1 cellular context compared by ENCODE assay signal in the genomic region with DNA sequence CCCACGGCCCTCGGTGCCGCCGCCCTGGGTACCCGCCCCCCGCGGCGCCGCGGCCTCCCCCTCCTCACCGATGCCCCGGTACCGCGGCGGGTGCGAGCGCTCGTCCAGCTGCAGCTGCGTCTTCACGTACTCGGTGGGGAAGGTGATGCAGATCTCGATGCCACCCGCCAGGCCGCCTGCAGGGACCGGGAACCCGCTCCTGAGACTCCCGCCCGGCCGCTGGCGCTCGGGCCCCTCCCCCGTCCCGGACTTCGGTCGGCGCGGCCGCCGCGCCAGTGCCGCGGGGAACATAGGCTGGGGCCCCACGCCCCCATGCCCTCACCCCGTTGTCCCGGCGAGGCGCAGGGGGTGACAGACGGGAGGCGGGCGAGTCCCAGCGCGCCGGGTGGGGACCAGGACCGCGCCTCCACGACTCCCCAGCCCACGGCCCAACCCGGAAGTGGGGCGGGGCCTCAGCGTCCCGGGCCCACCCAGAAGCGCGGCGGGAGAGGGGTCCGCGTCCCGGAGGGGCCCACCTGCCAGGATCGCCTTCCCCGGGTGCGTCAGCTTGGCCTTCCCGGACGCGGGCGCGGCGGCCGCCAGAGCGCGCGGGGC.
TF ChIP-seq lines count a peak whose summit lies in the region.

No MANE protein-coding gene starts in this region.

TF ChIP-seq in K562, 482 proteins besides CTCF, POLR2A, EP300 and RAD21 (continued from another document and continues in another):
- TF ChIP-seq NFE2 (IDR thresholded peaks at IDR 0.05; ENCODE audit: low read depth) (no peak), STAG1 (CRISPR knock-in tag; IDR thresholded peaks at IDR 0.05; ENCODE audit: borderline replicate concordance) (no peak), SRSF7 (optimal IDR thresholded peaks at IDR 0.05; ENCODE audit: low read depth, low read length) (no peak), NUFIP1 (IDR thresholded peaks at IDR 0.05; ENCODE audit: partially characterized antibody) (no peak), PCBP2 (IDR thresholded peaks at IDR 0.05; ENCODE audit: low read depth, low read length, poor library complexity, severe bottlenecking) (no peak), KLF13 (tag; IDR thresholded peaks at IDR 0.05; ENCODE audit: borderline replicate concordance, low read depth) (peak; percentile 93), HCFC1 (IDR thresholded peaks at IDR 0.05; ENCODE audit: low read depth, low read length) (peak; percentile 15), ZNF143 (CRISPR knock-in tag; IDR thresholded peaks at IDR 0.05) (no peak), GABPA (tag; conservative IDR thresholded peaks at IDR 0.05; ENCODE audit: low read depth) (no peak), CEBPB (tag; IDR thresholded peaks at IDR 0.05) (no peak), ZNF75A (CRISPR knock-in tag; IDR thresholded peaks at IDR 0.05) (no peak; the same call in 1 of the 2 replicates), ZNF445 (CRISPR knock-in tag; IDR thresholded peaks at IDR 0.05; ENCODE audit: low read depth) (no peak; the same call in 1 of the 2 replicates), ZFP1 (CRISPR knock-in tag; IDR thresholded peaks at IDR 0.05) (peak; percentile 50; the same call in 1 of the 2 replicates), TCFL5 (CRISPR knock-in tag; conservative IDR thresholded peaks at IDR 0.05) (no peak), BRD9 (IDR thresholded peaks at IDR 0.05; ENCODE audit: low read depth, partially characterized antibody) (no peak), SMARCA5 (IDR thresholded peaks at IDR 0.05) (no peak), ZNF764 (CRISPR knock-in tag; IDR thresholded peaks at IDR 0.05; ENCODE audit: low read depth) (peak; percentile 72), LARP7 (IDR thresholded peaks at IDR 0.05) (no peak), RBFOX2 (IDR thresholded peaks at IDR 0.05; ENCODE audit: low read depth, low read length) (no peak), JUND (IDR thresholded peaks at IDR 0.05; ENCODE audit: borderline replicate concordance, low read depth, low read length) (peak; percentile 40), JUND (tag; IDR thresholded peaks at IDR 0.05; ENCODE audit: borderline replicate concordance, low read depth, low read length) (no peak), KLF6 (CRISPR knock-in tag; IDR thresholded peaks at IDR 0.05; ENCODE audit: borderline replicate concordance) (no peak)
- TF ChIP-seq, protein P1, sequence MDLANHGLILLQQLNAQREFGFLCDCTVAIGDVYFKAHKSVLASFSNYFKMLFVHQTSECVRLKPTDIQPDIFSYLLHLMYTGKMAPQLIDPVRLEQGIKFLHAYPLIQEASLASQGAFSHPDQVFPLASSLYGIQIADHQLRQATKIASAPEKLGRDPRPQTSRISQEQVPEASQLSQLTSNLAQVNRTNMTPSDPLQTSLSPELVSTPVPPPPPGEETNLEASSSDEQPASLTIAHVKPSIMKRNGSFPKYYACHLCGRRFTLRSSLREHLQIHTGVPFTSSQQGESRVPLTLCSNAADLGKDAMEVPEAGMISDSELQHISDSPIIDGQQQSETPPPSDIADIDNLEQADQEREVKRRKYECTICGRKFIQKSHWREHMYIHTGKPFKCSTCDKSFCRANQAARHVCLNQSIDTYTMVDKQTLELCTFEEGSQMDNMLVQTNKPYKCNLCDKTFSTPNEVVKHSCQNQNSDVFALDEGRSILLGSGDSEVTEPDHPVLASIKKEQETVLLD (IDR thresholded peaks at IDR 0.05), result no peak
- TF ChIP-seq, protein P2, sequence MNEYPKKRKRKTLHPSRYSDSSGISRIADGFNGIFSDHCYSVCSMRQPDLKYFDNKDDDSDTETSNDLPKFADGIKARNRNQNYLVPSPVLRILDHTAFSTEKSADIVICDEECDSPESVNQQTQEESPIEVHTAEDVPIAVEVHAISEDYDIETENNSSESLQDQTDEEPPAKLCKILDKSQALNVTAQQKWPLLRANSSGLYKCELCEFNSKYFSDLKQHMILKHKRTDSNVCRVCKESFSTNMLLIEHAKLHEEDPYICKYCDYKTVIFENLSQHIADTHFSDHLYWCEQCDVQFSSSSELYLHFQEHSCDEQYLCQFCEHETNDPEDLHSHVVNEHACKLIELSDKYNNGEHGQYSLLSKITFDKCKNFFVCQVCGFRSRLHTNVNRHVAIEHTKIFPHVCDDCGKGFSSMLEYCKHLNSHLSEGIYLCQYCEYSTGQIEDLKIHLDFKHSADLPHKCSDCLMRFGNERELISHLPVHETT (CRISPR knock-in tag; conservative IDR thresholded peaks at IDR 0.05 in 1 of 2, IDR thresholded peaks at IDR 0.05 in 1 of 2), result no peak
- TF ChIP-seq, protein P3, sequence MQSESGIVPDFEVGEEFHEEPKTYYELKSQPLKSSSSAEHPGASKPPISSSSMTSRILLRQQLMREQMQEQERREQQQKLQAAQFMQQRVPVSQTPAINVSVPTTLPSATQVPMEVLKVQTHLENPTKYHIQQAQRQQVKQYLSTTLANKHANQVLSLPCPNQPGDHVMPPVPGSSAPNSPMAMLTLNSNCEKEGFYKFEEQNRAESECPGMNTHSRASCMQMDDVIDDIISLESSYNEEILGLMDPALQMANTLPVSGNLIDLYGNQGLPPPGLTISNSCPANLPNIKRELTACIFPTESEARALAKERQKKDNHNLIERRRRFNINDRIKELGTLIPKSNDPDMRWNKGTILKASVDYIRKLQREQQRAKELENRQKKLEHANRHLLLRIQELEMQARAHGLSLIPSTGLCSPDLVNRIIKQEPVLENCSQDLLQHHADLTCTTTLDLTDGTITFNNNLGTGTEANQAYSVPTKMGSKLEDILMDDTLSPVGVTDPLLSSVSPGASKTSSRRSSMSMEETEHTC (IDR thresholded peaks at IDR 0.05), result no peak
- TF ChIP-seq, protein P4, sequence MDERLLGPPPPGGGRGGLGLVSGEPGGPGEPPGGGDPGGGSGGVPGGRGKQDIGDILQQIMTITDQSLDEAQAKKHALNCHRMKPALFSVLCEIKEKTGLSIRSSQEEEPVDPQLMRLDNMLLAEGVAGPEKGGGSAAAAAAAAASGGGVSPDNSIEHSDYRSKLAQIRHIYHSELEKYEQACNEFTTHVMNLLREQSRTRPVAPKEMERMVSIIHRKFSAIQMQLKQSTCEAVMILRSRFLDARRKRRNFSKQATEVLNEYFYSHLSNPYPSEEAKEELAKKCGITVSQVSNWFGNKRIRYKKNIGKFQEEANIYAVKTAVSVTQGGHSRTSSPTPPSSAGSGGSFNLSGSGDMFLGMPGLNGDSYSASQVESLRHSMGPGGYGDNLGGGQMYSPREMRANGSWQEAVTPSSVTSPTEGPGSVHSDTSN (CRISPR knock-in tag; IDR thresholded peaks at IDR 0.05; ENCODE audit: low read depth), result no peak
- TF ChIP-seq, protein P4 (tag; conservative IDR thresholded peaks at IDR 0.05; ENCODE audit: low read depth), result no peak
- TF ChIP-seq, protein P5, sequence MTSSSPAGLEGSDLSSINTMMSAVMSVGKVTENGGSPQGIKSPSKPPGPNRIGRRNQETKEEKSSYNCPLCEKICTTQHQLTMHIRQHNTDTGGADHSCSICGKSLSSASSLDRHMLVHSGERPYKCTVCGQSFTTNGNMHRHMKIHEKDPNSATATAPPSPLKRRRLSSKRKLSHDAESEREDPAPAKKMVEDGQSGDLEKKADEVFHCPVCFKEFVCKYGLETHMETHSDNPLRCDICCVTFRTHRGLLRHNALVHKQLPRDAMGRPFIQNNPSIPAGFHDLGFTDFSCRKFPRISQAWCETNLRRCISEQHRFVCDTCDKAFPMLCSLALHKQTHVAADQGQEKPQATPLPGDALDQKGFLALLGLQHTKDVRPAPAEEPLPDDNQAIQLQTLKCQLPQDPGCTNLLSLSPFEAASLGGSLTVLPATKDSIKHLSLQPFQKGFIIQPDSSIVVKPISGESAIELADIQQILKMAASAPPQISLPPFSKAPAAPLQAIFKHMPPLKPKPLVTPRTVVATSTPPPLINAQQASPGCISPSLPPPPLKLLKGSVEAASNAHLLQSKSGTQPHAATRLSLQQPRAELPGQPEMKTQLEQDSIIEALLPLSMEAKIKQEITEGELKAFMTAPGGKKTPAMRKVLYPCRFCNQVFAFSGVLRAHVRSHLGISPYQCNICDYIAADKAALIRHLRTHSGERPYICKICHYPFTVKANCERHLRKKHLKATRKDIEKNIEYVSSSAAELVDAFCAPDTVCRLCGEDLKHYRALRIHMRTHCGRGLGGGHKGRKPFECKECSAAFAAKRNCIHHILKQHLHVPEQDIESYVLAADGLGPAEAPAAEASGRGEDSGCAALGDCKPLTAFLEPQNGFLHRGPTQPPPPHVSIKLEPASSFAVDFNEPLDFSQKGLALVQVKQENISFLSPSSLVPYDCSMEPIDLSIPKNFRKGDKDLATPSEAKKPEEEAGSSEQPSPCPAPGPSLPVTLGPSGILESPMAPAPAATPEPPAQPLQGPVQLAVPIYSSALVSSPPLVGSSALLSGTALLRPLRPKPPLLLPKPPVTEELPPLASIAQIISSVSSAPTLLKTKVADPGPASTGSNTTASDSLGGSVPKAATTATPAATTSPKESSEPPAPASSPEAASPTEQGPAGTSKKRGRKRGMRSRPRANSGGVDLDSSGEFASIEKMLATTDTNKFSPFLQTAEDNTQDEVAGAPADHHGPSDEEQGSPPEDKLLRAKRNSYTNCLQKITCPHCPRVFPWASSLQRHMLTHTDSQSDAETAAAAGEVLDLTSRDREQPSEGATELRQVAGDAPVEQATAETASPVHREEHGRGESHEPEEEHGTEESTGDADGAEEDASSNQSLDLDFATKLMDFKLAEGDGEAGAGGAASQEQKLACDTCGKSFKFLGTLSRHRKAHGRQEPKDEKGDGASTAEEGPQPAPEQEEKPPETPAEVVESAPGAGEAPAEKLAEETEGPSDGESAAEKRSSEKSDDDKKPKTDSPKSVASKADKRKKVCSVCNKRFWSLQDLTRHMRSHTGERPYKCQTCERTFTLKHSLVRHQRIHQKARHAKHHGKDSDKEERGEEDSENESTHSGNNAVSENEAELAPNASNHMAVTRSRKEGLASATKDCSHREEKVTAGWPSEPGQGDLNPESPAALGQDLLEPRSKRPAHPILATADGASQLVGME (CRISPR knock-in tag; IDR thresholded peaks at IDR 0.05), result peak; percentile 40; the same call in 1 of the 2 replicates
- TF ChIP-seq, protein P6, sequence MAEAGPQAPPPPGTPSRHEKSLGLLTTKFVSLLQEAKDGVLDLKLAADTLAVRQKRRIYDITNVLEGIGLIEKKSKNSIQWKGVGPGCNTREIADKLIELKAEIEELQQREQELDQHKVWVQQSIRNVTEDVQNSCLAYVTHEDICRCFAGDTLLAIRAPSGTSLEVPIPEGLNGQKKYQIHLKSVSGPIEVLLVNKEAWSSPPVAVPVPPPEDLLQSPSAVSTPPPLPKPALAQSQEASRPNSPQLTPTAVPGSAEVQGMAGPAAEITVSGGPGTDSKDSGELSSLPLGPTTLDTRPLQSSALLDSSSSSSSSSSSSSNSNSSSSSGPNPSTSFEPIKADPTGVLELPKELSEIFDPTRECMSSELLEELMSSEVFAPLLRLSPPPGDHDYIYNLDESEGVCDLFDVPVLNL (CRISPR knock-in tag; IDR thresholded peaks at IDR 0.05; ENCODE audit: low read depth), result no peak
- TF ChIP-seq, protein P7, sequence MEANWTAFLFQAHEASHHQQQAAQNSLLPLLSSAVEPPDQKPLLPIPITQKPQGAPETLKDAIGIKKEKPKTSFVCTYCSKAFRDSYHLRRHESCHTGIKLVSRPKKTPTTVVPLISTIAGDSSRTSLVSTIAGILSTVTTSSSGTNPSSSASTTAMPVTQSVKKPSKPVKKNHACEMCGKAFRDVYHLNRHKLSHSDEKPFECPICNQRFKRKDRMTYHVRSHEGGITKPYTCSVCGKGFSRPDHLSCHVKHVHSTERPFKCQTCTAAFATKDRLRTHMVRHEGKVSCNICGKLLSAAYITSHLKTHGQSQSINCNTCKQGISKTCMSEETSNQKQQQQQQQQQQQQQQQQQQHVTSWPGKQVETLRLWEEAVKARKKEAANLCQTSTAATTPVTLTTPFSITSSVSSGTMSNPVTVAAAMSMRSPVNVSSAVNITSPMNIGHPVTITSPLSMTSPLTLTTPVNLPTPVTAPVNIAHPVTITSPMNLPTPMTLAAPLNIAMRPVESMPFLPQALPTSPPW (CRISPR knock-in tag; IDR thresholded peaks at IDR 0.05), result no peak
- TF ChIP-seq, protein P8, sequence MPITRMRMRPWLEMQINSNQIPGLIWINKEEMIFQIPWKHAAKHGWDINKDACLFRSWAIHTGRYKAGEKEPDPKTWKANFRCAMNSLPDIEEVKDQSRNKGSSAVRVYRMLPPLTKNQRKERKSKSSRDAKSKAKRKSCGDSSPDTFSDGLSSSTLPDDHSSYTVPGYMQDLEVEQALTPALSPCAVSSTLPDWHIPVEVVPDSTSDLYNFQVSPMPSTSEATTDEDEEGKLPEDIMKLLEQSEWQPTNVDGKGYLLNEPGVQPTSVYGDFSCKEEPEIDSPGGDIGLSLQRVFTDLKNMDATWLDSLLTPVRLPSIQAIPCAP (CRISPR knock-in tag; IDR thresholded peaks at IDR 0.05; ENCODE audit: borderline replicate concordance), result no peak
- TF ChIP-seq, protein P9, sequence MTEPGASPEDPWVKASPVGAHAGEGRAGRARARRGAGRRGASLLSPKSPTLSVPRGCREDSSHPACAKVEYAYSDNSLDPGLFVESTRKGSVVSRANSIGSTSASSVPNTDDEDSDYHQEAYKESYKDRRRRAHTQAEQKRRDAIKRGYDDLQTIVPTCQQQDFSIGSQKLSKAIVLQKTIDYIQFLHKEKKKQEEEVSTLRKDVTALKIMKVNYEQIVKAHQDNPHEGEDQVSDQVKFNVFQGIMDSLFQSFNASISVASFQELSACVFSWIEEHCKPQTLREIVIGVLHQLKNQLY (CRISPR knock-in tag; conservative IDR thresholded peaks at IDR 0.05), result peak; percentile 88 to 89; a peak in 3 of 4 replicates
- TF ChIP-seq, protein P10, sequence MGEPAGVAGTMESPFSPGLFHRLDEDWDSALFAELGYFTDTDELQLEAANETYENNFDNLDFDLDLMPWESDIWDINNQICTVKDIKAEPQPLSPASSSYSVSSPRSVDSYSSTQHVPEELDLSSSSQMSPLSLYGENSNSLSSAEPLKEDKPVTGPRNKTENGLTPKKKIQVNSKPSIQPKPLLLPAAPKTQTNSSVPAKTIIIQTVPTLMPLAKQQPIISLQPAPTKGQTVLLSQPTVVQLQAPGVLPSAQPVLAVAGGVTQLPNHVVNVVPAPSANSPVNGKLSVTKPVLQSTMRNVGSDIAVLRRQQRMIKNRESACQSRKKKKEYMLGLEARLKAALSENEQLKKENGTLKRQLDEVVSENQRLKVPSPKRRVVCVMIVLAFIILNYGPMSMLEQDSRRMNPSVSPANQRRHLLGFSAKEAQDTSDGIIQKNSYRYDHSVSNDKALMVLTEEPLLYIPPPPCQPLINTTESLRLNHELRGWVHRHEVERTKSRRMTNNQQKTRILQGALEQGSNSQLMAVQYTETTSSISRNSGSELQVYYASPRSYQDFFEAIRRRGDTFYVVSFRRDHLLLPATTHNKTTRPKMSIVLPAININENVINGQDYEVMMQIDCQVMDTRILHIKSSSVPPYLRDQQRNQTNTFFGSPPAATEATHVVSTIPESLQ (CRISPR knock-in tag; IDR thresholded peaks at IDR 0.05), result no peak
